ENCODE assay signal across 10 cellular contexts in the genomic region with DNA sequence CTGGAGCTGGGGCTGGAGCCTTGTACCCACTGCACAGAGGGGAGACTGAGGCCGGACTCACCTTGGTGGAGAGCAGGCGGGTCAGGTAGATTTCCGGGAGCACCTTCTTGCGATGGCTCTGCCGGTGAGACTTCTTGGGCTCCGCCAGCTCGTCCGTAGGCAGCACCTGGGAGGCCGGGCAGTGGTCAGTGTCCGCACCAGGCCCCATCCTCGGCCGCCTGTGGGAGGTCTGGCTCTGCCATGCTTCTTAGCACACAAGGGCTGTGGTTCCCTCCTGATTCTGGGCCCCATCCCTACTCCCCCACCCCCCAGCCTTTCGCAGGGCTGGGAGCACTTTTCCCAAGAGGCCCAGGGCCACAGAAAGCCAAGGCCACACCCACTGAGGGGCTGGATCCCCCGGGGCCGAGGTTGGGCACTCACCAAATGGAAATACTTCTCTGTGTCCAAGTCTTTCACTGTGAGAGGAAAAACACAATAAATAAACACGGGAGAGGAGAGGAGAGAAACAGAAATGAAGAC. TPM values are rescaled to one million over a fixed set of nuclear protein-coding genes. Genes with fewer than 3 reads are reported as not detected.
DNase-seq lines count a peak whose midpoint lies in the region; ATAC-seq and TF ChIP-seq lines count a peak whose summit lies in the region.
"Had no signal": no experiment of that assay in that cellular context is flagged by ENCODE, and none has a peak within 500 bp of the region (broad histone marks: within the 10 kb centered on the region; RNA-seq: fewer than 3 reads in every experiment).

No MANE protein-coding gene starts in this region.

- 36 to 66% (median 61%) methylated on average over 6 to 16 of the region's 16 CpGs for WGBS in adrenal gland, 4 donors

- POLR2A ChIA-PET in naive thymus-derived CD8-positive, alpha-beta T cell (lab: Charles Lee): no interaction called here

- H3K27me3 Mint-ChIP-seq in naive thymus-derived CD8-positive, alpha-beta T cell: peaks cover 0 to 5% (median 0%) of the 10 kb centered on the region in 5 donors
- H3K27me3 Mint-ChIP-seq: activated T-helper 17 cell treated with anti-CD3 and anti-CD28 coated beads, Interleukin-2, amount 50 U/mL, for 72 hours had no signal

- H3K27me3 ChIP-seq in adrenal gland (no peaks in the 10 kb centered on the region), stomach smooth muscle (ENCODE audit: control insufficient read depth in 1 of 2, insufficient read depth in 2 of 2, low read length in 2 of 2) (no peaks in the 10 kb centered on the region)

- H3K36me3 ChIP-seq in adrenal gland (replicated peaks in 1 of 2): peaks cover 0 to 64% of the 10 kb centered on the region in 2 donors
- peaks cover 0 to 7% of the 10 kb centered on the region in 2 donors for H3K36me3 ChIP-seq in stomach smooth muscle (ENCODE audit: control insufficient read depth in 2 of 2, insufficient read depth in 2 of 2, low read length in 2 of 2)

- H3K4me1 ChIP-seq in adrenal gland (replicated peaks in 1 of 2) (peaks cover 37 to 47% of the 10 kb centered on the region in 2 donors), stomach smooth muscle (ENCODE audit: control insufficient read depth, insufficient read depth, low read length) (peaks cover 65% of the 10 kb centered on the region)

- no peaks in the 10 kb centered on the region for H3K9me3 Mint-ChIP-seq in naive thymus-derived CD8-positive, alpha-beta T cell
- H3K9me3 Mint-ChIP-seq: activated T-helper 17 cell treated with anti-CD3 and anti-CD28 coated beads, Interleukin-2, amount 50 U/mL, for 72 hours; T-cell had no signal

- H3K27ac ChIP-seq in adrenal gland (peak overlapping the region in 4 of 5 donors; percentile 55 to 93 (median 84)), stomach smooth muscle (ENCODE audit: low read length) (peak overlapping the region; percentile 66)

- peak overlapping the region in 1 of 2 donors; percentile 48 for H3K9ac ChIP-seq in stomach smooth muscle (ENCODE audit: low read length in 2 of 2)

- ATAC-seq in naive thymus-derived CD8-positive, alpha-beta T cell: no peak
- ATAC-seq in GM21619 (IDR thresholded peaks at IDR 0.05; ENCODE audit: unreplicated experiment): no peak
- ATAC-seq: activated T-helper 17 cell treated with anti-CD3 and anti-CD28 coated beads, Interleukin-2, amount 50 U/mL, for 72 hours; T-cell had no signal

- peak; percentile 90 for DNase-seq in GM03348 (ENCODE audit: low spot score)
- peak in 6 of 7 donors; percentile 33 to 79 (median 57) for DNase-seq in adrenal gland
- DNase-seq in hepatic stellate cell (ENCODE audit: low spot score): peak; percentile 93
- no peak for DNase-seq in naive thymus-derived CD8-positive, alpha-beta T cell
- no peak for DNase-seq in LoVo (ENCODE audit: low spot score)
- no peak for DNase-seq in T-helper 1 cell
- DNase-seq: T-cell had no signal

- H3K27ac Mint-ChIP-seq in naive thymus-derived CD8-positive, alpha-beta T cell: peak overlapping the region in 4 of 10 donors; percentile 11 to 67 (median 60)
- H3K27ac Mint-ChIP-seq: activated T-helper 17 cell treated with anti-CD3 and anti-CD28 coated beads, Interleukin-2, amount 50 U/mL, for 72 hours had no signal

- no peak overlapping the region for H3K4me3 Mint-ChIP-seq in naive thymus-derived CD8-positive, alpha-beta T cell
- H3K4me3 Mint-ChIP-seq: activated T-helper 17 cell treated with anti-CD3 and anti-CD28 coated beads, Interleukin-2, amount 50 U/mL, for 72 hours; T-cell had no signal

- H3K36me3 Mint-ChIP-seq in naive thymus-derived CD8-positive, alpha-beta T cell: no peaks in the 10 kb centered on the region

- no peak for TF ChIP-seq CTCF in adrenal gland (IDR thresholded peaks at IDR 0.05)

- H3K4me3 ChIP-seq in adrenal gland: no peak overlapping the region
- H3K4me3 ChIP-seq in stomach smooth muscle (ENCODE audit: low read length in 2 of 2): peak overlapping the region in 1 of 2 donors; percentile 61

- peaks cover 0 to 13% (median 1%) of the 10 kb centered on the region in 4 donors for H3K4me1 Mint-ChIP-seq in naive thymus-derived CD8-positive, alpha-beta T cell

- intact Hi-C loops in adrenal gland (cut with DNase I): no loop called here

- TF ChIP-seq POLR2A in adrenal gland (IDR thresholded peaks at IDR 0.05): no peak

- H3K9me3 ChIP-seq in adrenal gland (replicated peaks in 1 of 3) (no peaks in the 10 kb centered on the region), stomach smooth muscle (ENCODE audit: control insufficient read depth in 2 of 2, low read length in 2 of 2) (no peaks in the 10 kb centered on the region)

RNA-seq across cellular contexts. Expression of gene H1-8, which starts 17.4 kb away (rescaled TPM):
- total RNA-seq in adrenal gland: not detected
- polyA plus RNA-seq in adrenal gland: not detected
- total RNA-seq in naive thymus-derived CD8-positive, alpha-beta T cell: not detected
- not detected for polyA plus RNA-seq in naive thymus-derived CD8-positive, alpha-beta T cell
- total RNA-seq: activated T-helper 17 cell treated with anti-CD3 and anti-CD28 coated beads, Interleukin-2, amount 50 U/mL, for 72 hours; T-cell had no signal

RNA-seq across cellular contexts. Expression of gene RHO, which starts 31.9 kb away (rescaled TPM):
- total RNA-seq in adrenal gland: not detected
- not detected for polyA plus RNA-seq in adrenal gland
- under 1 TPM in 1 of 2 experiments, not detected in 1; 0.13 TPM for total RNA-seq in naive thymus-derived CD8-positive, alpha-beta T cell
- not detected for polyA plus RNA-seq in naive thymus-derived CD8-positive, alpha-beta T cell
- total RNA-seq: activated T-helper 17 cell treated with anti-CD3 and anti-CD28 coated beads, Interleukin-2, amount 50 U/mL, for 72 hours had no signal

RNA-seq across cellular contexts. Expression of gene PLXND1, which starts 46.1 kb away (rescaled TPM):
- 100 to 1,000 TPM; 101 to 191 (median 149) TPM for total RNA-seq in adrenal gland
- 100 to 1,000 TPM in 2 of 3 donors, 10 to 100 TPM in 1; 41.2 to 370 (median 130) TPM for polyA plus RNA-seq in adrenal gland
- total RNA-seq in naive thymus-derived CD8-positive, alpha-beta T cell: 10 to 100 TPM in 1 of 2 experiments, 1 to 10 TPM in 1; 7.4 to 11.3 TPM
- polyA plus RNA-seq in naive thymus-derived CD8-positive, alpha-beta T cell: 1 to 10 TPM in 1 of 3 donors, under 1 TPM in 2; 0.25 to 1.2 (median 0.30) TPM

Comparison
In these comparisons a context has a peak if more than half of its experiments do, and no peak if none do; other contexts are left out.
1. DNase-seq: peak in GM03348 (single experiment), adrenal gland (6 of 7) and hepatic stellate cell (single experiment); none in naive thymus-derived CD8-positive, alpha-beta T cell (0 of 10), LoVo (single experiment) and T-helper 1 cell (0 of 5).
2. RNA of gene PLXND1, which starts 46.1 kb away (total RNA-seq): 101 to 191 TPM in adrenal gland; 7.4 to 11.3 TPM in naive thymus-derived CD8-positive, alpha-beta T cell; every median in the first group is over 4 times any median in the second.